Comparison of ENCODE assay signal across 24 cellular contexts in the genomic region with DNA sequence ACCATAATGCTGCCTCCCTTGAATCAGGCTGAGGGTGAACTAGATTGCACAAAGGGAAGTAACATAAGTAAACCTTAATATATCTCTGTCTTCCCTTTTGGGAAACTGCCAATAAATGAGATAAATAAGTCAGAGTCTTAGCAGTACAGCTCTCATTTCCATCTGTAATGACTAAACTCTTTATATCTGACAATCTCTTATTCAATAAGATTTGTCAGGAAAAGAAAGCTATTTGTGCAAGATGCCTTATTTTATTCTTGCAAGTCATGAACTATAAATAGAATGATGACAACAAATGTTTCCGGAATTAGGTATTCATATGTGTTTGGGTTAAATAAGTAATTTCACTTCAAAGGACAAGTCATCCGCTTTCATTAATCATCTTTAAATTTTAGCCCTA.
DNase-seq lines count a peak whose midpoint lies in the region; ATAC-seq and TF ChIP-seq lines count a peak whose summit lies in the region.
"Had no signal": no experiment of that assay in that cellular context is flagged by ENCODE, and none has a peak within 500 bp of the region (broad histone marks: within the 10 kb centered on the region; RNA-seq: fewer than 3 reads in every experiment).

No MANE protein-coding gene starts in this region.

- WGBS in GM23248 (ENCODE audit: low coverage in 1 of 2, low lambda C conversion rate in 2 of 2, missing lambda C conversion rate in 2 of 2), 2 experiments, result 0 to 4% methylated on average over 2 of the region's 2 CpGs
- WGBS in SK-N-SH (ENCODE audit: low lambda C conversion rate), result 22% methylated on average over 2 of the region's 2 CpGs

- ATAC-seq in GM21447 (IDR thresholded peaks at IDR 0.05; ENCODE audit: unreplicated experiment) (no peak), PC-3 (no peak)
- ATAC-seq: activated CD8-positive, alpha-beta T cell treated with anti-CD3 and anti-CD28 coated beads, Interleukin-2, amount 10 ng/mL, durations not matched to agents 7 days and 5 days; left lung; natural killer cell treated with Interleukin-12 subunit alpha and Interleukin-12 subunit beta and Interleukin-15 and Interleukin-18, amount 100 ng/mL, for 72 hours; stimulated activated memory B cell treated with anti-CD40 and anti-IgM and Interleukin-4, amounts not matched to agents 10 μg/mL and 1 μg/mL and 100 μg/mL, for 72 hours had no signal

- CTCF ChIA-PET in SK-N-SH (lab: Yijun Ruan, JAX) (interaction anchor here (0.7 to 1.0 kb wide), 3 partner anchors 9 to 231 kb away, joined by 3 read pairs; no protein-coding TSS in a partner anchor), PC-3 (lab: Charles Lee) (no interaction called here)

- no peaks in the 10 kb centered on the region for H3K9me3 ChIP-seq in GM23248 (ENCODE audit: low read depth)
- H3K9me3 ChIP-seq in SK-N-SH, result no peaks in the 10 kb centered on the region
- H3K9me3 ChIP-seq in PC-3 (ENCODE audit: low read length), result no peaks in the 10 kb centered on the region
- H3K9me3 ChIP-seq: ascending aorta, left lung, thoracic aorta had no signal

- DNase-seq in AG08395 (ENCODE audit: low spot score), result peak; percentile 34
- peak; percentile 67 for DNase-seq in GM23248
- DNase-seq in SK-N-SH, result no peak
- peak; percentile 43 for DNase-seq in fibroblast of peridontal ligament (ENCODE audit: extremely low read depth)
- DNase-seq in occipital lobe (lab: John Stamatoyannopoulos, UW), result no peak
- DNase-seq in H7, result no peak
- no peak for DNase-seq in PC-3
- DNase-seq: activated CD4-positive, CD25-positive, alpha-beta regulatory T cell; activated CD8-positive, alpha-beta T cell treated with anti-CD3 and anti-CD28 coated beads, Interleukin-2, amount 10 ng/mL, durations not matched to agents 7 days and 5 days; activated naive CD4-positive, alpha-beta T cell treated with anti-CD3 and anti-CD28 coated beads, Interleukin-2, amount 50 U/mL, for 16 hours; activated T-cell treated with anti-CD3 and anti-CD28 coated beads, Interleukin-2, amount 50 U/mL, for 24 hours; CD8-positive, alpha-beta memory T cell; DMS53; H9; left lung; NCI-H1436; NCI-H526 treated with DMSO at 0.1 percent for 48 hours; PC-9; posterior cingulate gyrus had no signal

- H3K27ac ChIP-seq in GM23248, result peak overlapping the region; percentile 33
- H3K27ac ChIP-seq in SK-N-SH (ENCODE audit: low read depth in 2 of 2, low read length in 1 of 2), result peak overlapping the region in 1 of 2 experiments; percentile 75; a peak in 2 of 4 replicates
- H3K27ac ChIP-seq in PC-3 (ENCODE audit: low read length), result no peak overlapping the region
- H3K27ac ChIP-seq: ascending aorta, left lung, PC-9, thoracic aorta had no signal

- H3K9ac ChIP-seq in GM23248 (no peak overlapping the region), SK-N-SH (no peak overlapping the region; the same call in 1 of the 2 replicates), PC-3 (ENCODE audit: low read length) (no peak overlapping the region)

- H3K4me1 ChIP-seq in GM23248 (ENCODE audit: insufficient read depth) (peaks cover 14% of the 10 kb centered on the region), SK-N-SH (ENCODE audit: control insufficient read depth in 1 of 2, insufficient read depth in 2 of 2, low read depth in 1 of 2, low read length in 1 of 2) (peaks cover 0 to 29% of the 10 kb centered on the region in 2 experiments; a peak in 2 of 4 replicates), PC-3 (ENCODE audit: insufficient read depth, low read length) (no peaks in the 10 kb centered on the region)
- H3K4me1 ChIP-seq: ascending aorta, left lung had no signal

- no TSS peak for BruUV-seq in PC-3 (replicated peaks; lab: Mats Ljungman, UMichigan)

- H3K4me3 ChIP-seq in GM23248 (no peak overlapping the region), SK-N-SH (ENCODE audit: low read depth in 2 of 2, low read length in 1 of 2) (no peak overlapping the region), H7 (ENCODE audit: insufficient read depth, low read depth, low read length) (no peak overlapping the region), PC-3 (ENCODE audit: low read length) (no peak overlapping the region)
- H3K4me3 ChIP-seq: ascending aorta, left lung, PC-9, thoracic aorta had no signal

- peak overlapping the region; percentile 17 for H3K4me2 ChIP-seq in GM23248 (ENCODE audit: unreplicated experiment)
- peak overlapping the region; percentile 39; the same call in 1 of the 2 replicates for H3K4me2 ChIP-seq in SK-N-SH
- H3K4me2 ChIP-seq in PC-3 (ENCODE audit: low read length), result no peak overlapping the region
- H3K4me2 ChIP-seq: PC-9 had no signal

- no peaks in the 10 kb centered on the region for H3K27me3 ChIP-seq in GM23248 (replicated peaks; ENCODE audit: insufficient read depth)
- H3K27me3 ChIP-seq in SK-N-SH (ENCODE audit: insufficient read depth), result no peaks in the 10 kb centered on the region
- no peaks in the 10 kb centered on the region for H3K27me3 ChIP-seq in H7 (ENCODE audit: control insufficient read depth, insufficient read depth, low read length)
- 0 out of 2 replicates have a peak, but pooled peaks cover 6% of the 10 kb centered on the region for H3K27me3 ChIP-seq in PC-3 (ENCODE audit: low read length)
- H3K27me3 ChIP-seq: ascending aorta, left lung had no signal

- no peak for TF ChIP-seq RAD21 in SK-N-SH (IDR thresholded peaks at IDR 0.05; ENCODE audit: low read length)

- intact Hi-C loops in PC-3 (cut with micrococcal nuclease), result no loop called here

- H2AFZ ChIP-seq in GM23248 (no peak overlapping the region), SK-N-SH (ENCODE audit: low read depth) (no peak overlapping the region), PC-3 (ENCODE audit: low read length) (no peak overlapping the region)
- H2AFZ ChIP-seq: PC-9 had no signal

- POLR2A ChIA-PET in SK-N-SH (lab: Yijun Ruan, JAX) (no interaction called here), PC-3 (lab: Charles Lee; ENCODE audit: unreplicated experiment) (no interaction called here)

- in situ Hi-C loops in GM23248 (cut with MboI), result no loop called here

- TF ChIP-seq EP300 in SK-N-SH (IDR thresholded peaks at IDR 0.05; ENCODE audit: borderline replicate concordance in 1 of 2, low read depth in 1 of 2, low read length in 1 of 2), result peak; percentile 42 to 85; a peak in 2 of 4 replicates

- H3K79me2 ChIP-seq in GM23248 (ENCODE audit: insufficient read depth), result no peaks in the 10 kb centered on the region
- no peaks in the 10 kb centered on the region for H3K79me2 ChIP-seq in SK-N-SH (ENCODE audit: insufficient read depth)
- no peaks in the 10 kb centered on the region for H3K79me2 ChIP-seq in PC-3 (ENCODE audit: low read length)

- H3K36me3 ChIP-seq in GM23248 (ENCODE audit: low read depth), result no peaks in the 10 kb centered on the region
- no peaks in the 10 kb centered on the region for H3K36me3 ChIP-seq in SK-N-SH (replicated peaks in 1 of 2; ENCODE audit: control insufficient read depth in 1 of 2, insufficient read depth in 2 of 2, low read length in 1 of 2)
- no peaks in the 10 kb centered on the region for H3K36me3 ChIP-seq in H7 (replicated peaks; ENCODE audit: control insufficient read depth, insufficient read depth, low read length)
- no peaks in the 10 kb centered on the region for H3K36me3 ChIP-seq in PC-3 (ENCODE audit: low read depth, low read length)
- H3K36me3 ChIP-seq: ascending aorta, left lung, thoracic aorta had no signal

- H3F3A ChIP-seq in GM23248 (ENCODE audit: insufficient read depth), result peaks cover 17% of the 10 kb centered on the region; the same call in 1 of the 2 replicates
- H3F3A ChIP-seq in SK-N-SH (replicated peaks; ENCODE audit: insufficient read depth), result peaks cover 22% of the 10 kb centered on the region
- H3F3A ChIP-seq in PC-3 (ENCODE audit: low read length, unreplicated experiment), result no peaks in the 10 kb centered on the region

- TF ChIP-seq CTCF in SK-N-SH (IDR thresholded peaks at IDR 0.05), result no peak
- no peak for TF ChIP-seq CTCF in PC-3 (conservative IDR thresholded peaks at IDR 0.05; ENCODE audit: low read depth, low read length)

- no peaks in the 10 kb centered on the region for H4K20me1 ChIP-seq in GM23248 (ENCODE audit: insufficient read depth)
- H4K20me1 ChIP-seq in SK-N-SH (ENCODE audit: insufficient read depth), result no peaks in the 10 kb centered on the region
- no peaks in the 10 kb centered on the region for H4K20me1 ChIP-seq in PC-3 (ENCODE audit: low read length)

- H3K9me2 ChIP-seq in GM23248 (ENCODE audit: insufficient read depth) (no peaks in the 10 kb centered on the region), SK-N-SH (no peaks in the 10 kb centered on the region), PC-3 (replicated peaks; ENCODE audit: low read length) (no peaks in the 10 kb centered on the region)

TF ChIP-seq in SK-N-SH, 30 proteins besides CTCF, POLR2A, EP300 and RAD21:
- TF ChIP-seq, protein P1, sequence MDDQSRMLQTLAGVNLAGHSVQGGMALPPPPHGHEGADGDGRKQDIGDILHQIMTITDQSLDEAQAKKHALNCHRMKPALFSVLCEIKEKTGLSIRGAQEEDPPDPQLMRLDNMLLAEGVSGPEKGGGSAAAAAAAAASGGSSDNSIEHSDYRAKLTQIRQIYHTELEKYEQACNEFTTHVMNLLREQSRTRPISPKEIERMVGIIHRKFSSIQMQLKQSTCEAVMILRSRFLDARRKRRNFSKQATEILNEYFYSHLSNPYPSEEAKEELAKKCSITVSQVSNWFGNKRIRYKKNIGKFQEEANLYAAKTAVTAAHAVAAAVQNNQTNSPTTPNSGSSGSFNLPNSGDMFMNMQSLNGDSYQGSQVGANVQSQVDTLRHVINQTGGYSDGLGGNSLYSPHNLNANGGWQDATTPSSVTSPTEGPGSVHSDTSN (IDR thresholded peaks at IDR 0.05), result peak; percentile 85
- no peak for TF ChIP-seq GATA2 (CRISPR knock-in tag; IDR thresholded peaks at IDR 0.05)
- peak; percentile 97 for TF ChIP-seq MEF2A (IDR thresholded peaks at IDR 0.05; ENCODE audit: borderline replicate concordance, low read depth)
- peak; percentile 58; the same call in 1 of the 2 replicates for TF ChIP-seq FOXM1 (IDR thresholded peaks at IDR 0.05; ENCODE audit: low read depth)
- TF ChIP-seq, protein P2, sequence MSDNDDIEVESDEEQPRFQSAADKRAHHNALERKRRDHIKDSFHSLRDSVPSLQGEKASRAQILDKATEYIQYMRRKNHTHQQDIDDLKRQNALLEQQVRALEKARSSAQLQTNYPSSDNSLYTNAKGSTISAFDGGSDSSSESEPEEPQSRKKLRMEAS (IDR thresholded peaks at IDR 0.05; ENCODE audit: low read depth), result no peak
- TF ChIP-seq NRF1 (IDR thresholded peaks at IDR 0.05; ENCODE audit: low read depth, low read length), result no peak
- TF ChIP-seq FOSL2 (IDR thresholded peaks at IDR 0.05; ENCODE audit: borderline replicate concordance, low read depth), result peak; percentile 39; the same call in 1 of the 2 replicates
- peak; percentile 84 for TF ChIP-seq NFIC (IDR thresholded peaks at IDR 0.05; ENCODE audit: borderline replicate concordance)
- peak; percentile 82 for TF ChIP-seq TCF12 (IDR thresholded peaks at IDR 0.05)
- TF ChIP-seq POLR2AphosphoS5 (IDR thresholded peaks at IDR 0.05; ENCODE audit: low read depth, low read length), result peak; percentile 56; the same call in 1 of the 2 replicates
- peak; percentile 74 for TF ChIP-seq JUND (IDR thresholded peaks at IDR 0.05)
TF ChIP-seq in SK-N-SH: peak in this region for 8.

Comparison
In these comparisons a context has a peak if more than half of its experiments do, and no peak if none do; other contexts are left out.
1. DNase-seq: peak in AG08395 (single experiment), GM23248 (single experiment) and fibroblast of peridontal ligament (single experiment); none in SK-N-SH (single experiment), occipital lobe (single experiment), H7 (single experiment) and PC-3 (single experiment).